Comparison of ENCODE assay signal across 13 cellular contexts in the genomic region with DNA sequence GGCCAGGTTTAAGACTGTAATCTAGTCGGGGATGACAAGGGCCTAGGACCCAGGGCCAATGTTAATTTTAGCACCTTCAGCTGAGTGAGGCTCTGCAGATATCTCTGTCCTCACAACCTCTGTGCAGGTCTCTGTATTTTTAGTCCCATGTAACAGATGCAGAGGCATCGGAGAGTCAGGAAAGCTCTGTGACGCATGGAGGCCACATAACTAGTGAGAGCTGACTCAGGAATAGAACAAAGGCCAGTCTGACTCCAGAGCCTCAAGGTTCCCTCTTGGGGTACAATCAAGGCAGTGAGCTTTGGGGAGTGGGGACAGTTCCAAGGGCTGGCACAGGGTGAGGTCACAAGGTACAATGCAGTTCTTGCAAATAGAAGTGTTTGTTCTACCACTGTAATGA. TPM values are rescaled to one million over a fixed set of nuclear protein-coding genes. Genes with fewer than 3 reads are reported as not detected.
DNase-seq lines count a peak whose midpoint lies in the region; ATAC-seq and TF ChIP-seq lines count a peak whose summit lies in the region.
"Had no signal": no experiment of that assay in that cellular context is flagged by ENCODE, and none has a peak within 500 bp of the region (broad histone marks: within the 10 kb centered on the region; RNA-seq: fewer than 3 reads in every experiment).

No MANE protein-coding gene starts in this region.

- no peaks in the 10 kb centered on the region for H3K36me3 Mint-ChIP-seq in activated naive CD4-positive, alpha-beta T cell treated with anti-CD3 and anti-CD28 coated beads for 36 hours (ENCODE audit: low read depth)
- H3K36me3 Mint-ChIP-seq: activated naive CD4-positive, alpha-beta T cell treated with anti-CD3 and anti-CD28 coated beads, Interleukin-2, amount 10 ng/mL, durations not matched to agents 7 days and 5 days had no signal

- TF ChIP-seq CTCF in left ventricle myocardium inferior (IDR thresholded peaks at IDR 0.05; ENCODE audit: borderline replicate concordance) (no peak), prostate gland (IDR thresholded peaks at IDR 0.05) (no peak), GM10266 (IDR thresholded peaks at IDR 0.05; ENCODE audit: control insufficient read depth, insufficient read depth, low read depth, missing control alignments) (no peak)

- no peak overlapping the region for H3K27ac Mint-ChIP-seq in activated naive CD4-positive, alpha-beta T cell treated with anti-CD3 and anti-CD28 coated beads for 36 hours
- H3K27ac Mint-ChIP-seq: activated naive CD4-positive, alpha-beta T cell treated with anti-CD3 and anti-CD28 coated beads, Interleukin-2, amount 10 ng/mL, durations not matched to agents 7 days and 5 days; CD4-positive, alpha-beta T cell had no signal

- H3K4me3 ChIP-seq in left ventricle myocardium inferior (no peak overlapping the region), prostate gland (no peak overlapping the region)

- CTCF ChIA-PET in activated naive CD4-positive, alpha-beta T cell treated with anti-CD3 and anti-CD28 coated beads for 36 hours (lab: Charles Lee): interaction anchor here (1.0 to 5.1 kb wide), 3 partner anchors 138 to 374 kb away, joined by 3 to 141 read pairs (median 76); no protein-coding TSS in a partner anchor

- H3K9me3 ChIP-seq in left ventricle myocardium inferior (replicated peaks) (no peaks in the 10 kb centered on the region), prostate gland (no peaks in the 10 kb centered on the region)

- WGBS in prostate gland: 62% methylated on average over 3 of the region's 3 CpGs

- H3K27ac ChIP-seq in left ventricle myocardium inferior (replicated peaks) (peak overlapping the region; percentile 90), prostate gland (peak overlapping the region; percentile 72 to 78)
- H3K27ac ChIP-seq: 22Rv1 had no signal

- peaks cover 100% of the 10 kb centered on the region for H3K4me1 ChIP-seq in left ventricle myocardium inferior
- H3K4me1 ChIP-seq in prostate gland (replicated peaks): peaks cover 35% of the 10 kb centered on the region

- no peaks in the 10 kb centered on the region for H3K9me3 Mint-ChIP-seq in activated naive CD4-positive, alpha-beta T cell treated with anti-CD3 and anti-CD28 coated beads for 36 hours
- H3K9me3 Mint-ChIP-seq: activated naive CD4-positive, alpha-beta T cell treated with anti-CD3 and anti-CD28 coated beads, Interleukin-2, amount 10 ng/mL, durations not matched to agents 7 days and 5 days; CD4-positive, alpha-beta T cell had no signal

- peaks cover 5% of the 10 kb centered on the region for H3K36me3 ChIP-seq in left ventricle myocardium inferior
- H3K36me3 ChIP-seq in prostate gland: no peaks in the 10 kb centered on the region

- DNase-seq in Right ventricle myocardium inferior (ENCODE audit: missing footprints) (no peak), cardiac septum (ENCODE audit: low spot score) (no peak), left ventricle myocardium inferior (peak; percentile 57), prostate gland (ENCODE audit: low spot score) (no peak), GM10266 (ENCODE audit: extremely low spot score) (no peak)
- no peak for DNase-seq in activated naive CD4-positive, alpha-beta T cell treated with anti-CD3 and anti-CD28 coated beads for 36 hours
- DNase-seq: activated naive CD4-positive, alpha-beta T cell treated with anti-CD3 and anti-CD28 coated beads, Interleukin-2, amount 10 ng/mL, durations not matched to agents 7 days and 5 days; CD4-positive, alpha-beta T cell; EL; NCI-H446 treated with DMSO at 0.1 percent for 48 hours had no signal

- H3K27me3 ChIP-seq in left ventricle myocardium inferior (ENCODE audit: low read depth): no peaks in the 10 kb centered on the region
- H3K27me3 ChIP-seq in prostate gland (replicated peaks; ENCODE audit: insufficient read depth): no peaks in the 10 kb centered on the region

- no peak for TF ChIP-seq POLR2A in prostate gland (IDR thresholded peaks at IDR 0.05)

- H3K4me1 Mint-ChIP-seq in activated naive CD4-positive, alpha-beta T cell treated with anti-CD3 and anti-CD28 coated beads for 36 hours (ENCODE audit: low read depth): peaks cover 8% of the 10 kb centered on the region

- intact Hi-C loops in Right ventricle myocardium inferior (cut with DNase I): loop anchor here (1.0 to 5.0 kb wide), 8 partner anchors 31 to 842 kb away; a partner anchor contains a TSS
- intact Hi-C loops in cardiac septum (cut with DNase I): loop anchor here (2.0 to 10.0 kb wide), 7 partner anchors 29 to 527 kb away; a partner anchor contains a TSS
- intact Hi-C loops in left ventricle myocardium inferior (cut with micrococcal nuclease): loop anchor here (5.0 to 10.0 kb wide), 2 partner anchors 172 to 375 kb away; no protein-coding TSS in a partner anchor
- intact Hi-C loops in prostate gland (cut with DNase I): loop anchor here (2.0 to 5.0 kb wide), 4 partner anchors 88 to 327 kb away; a partner anchor contains a TSS
- intact Hi-C loops in activated naive CD4-positive, alpha-beta T cell treated with anti-CD3 and anti-CD28 coated beads for 36 hours (cut with micrococcal nuclease): loop anchor here (1.0 to 10.0 kb wide), 2 partner anchors 376 to 1145 kb away; no protein-coding TSS in a partner anchor

- H3K27me3 Mint-ChIP-seq in activated naive CD4-positive, alpha-beta T cell treated with anti-CD3 and anti-CD28 coated beads for 36 hours (ENCODE audit: low read depth): peaks cover 2% of the 10 kb centered on the region

- ATAC-seq in Right ventricle myocardium inferior: peak; percentile 72
- ATAC-seq in HG03196 (IDR thresholded peaks at IDR 0.05; ENCODE audit: unreplicated experiment): no peak
- ATAC-seq in HG03045 (IDR thresholded peaks at IDR 0.05; ENCODE audit: unreplicated experiment): no peak

- H3K4me3 Mint-ChIP-seq in activated naive CD4-positive, alpha-beta T cell treated with anti-CD3 and anti-CD28 coated beads for 36 hours: no peak overlapping the region
- H3K4me3 Mint-ChIP-seq: activated naive CD4-positive, alpha-beta T cell treated with anti-CD3 and anti-CD28 coated beads, Interleukin-2, amount 10 ng/mL, durations not matched to agents 7 days and 5 days; CD4-positive, alpha-beta T cell had no signal

RNA-seq across cellular contexts. Expression of a gene that starts 31.0 kb away (rescaled TPM):
- total RNA-seq in Right ventricle myocardium inferior (217 TPM), cardiac septum (140 TPM), left ventricle myocardium inferior (243 TPM), prostate gland (100 to 1,000 TPM; 212 to 265 TPM)
- total RNA-seq in activated naive CD4-positive, alpha-beta T cell treated with anti-CD3 and anti-CD28 coated beads for 36 hours: under 1 TPM in 1 of 2 experiments, not detected in 1; 0.40 TPM

Comparison
In these comparisons a context has a peak if more than half of its experiments do, and no peak if none do; other contexts are left out.
1. RNA of a gene that starts 31.0 kb away (total RNA-seq): 212 to 265 TPM in prostate gland, 243 TPM in left ventricle myocardium inferior (single experiment), 217 TPM in Right ventricle myocardium inferior (single experiment) and 140 TPM in cardiac septum (single experiment); 0.40 TPM in activated naive CD4-positive, alpha-beta T cell treated with anti-CD3 and anti-CD28 coated beads for 36 hours; every median in the first group is over 100 times any median in the second.